In genomic region chr7:65069476-65069875, GRCh38 we compare ENCODE assay signal across 5 cellular contexts.
DNase-seq lines count a peak whose midpoint lies in the region; ATAC-seq lines count a peak whose summit lies in the region.
"Not testable (repeated sequence)": the region's sequence is repeated elsewhere in the genome, so short reads cannot be mapped to it uniquely, and the experiment has no call there.

No MANE protein-coding gene starts in this region.

- H3K9me3 Mint-ChIP-seq in IgD-negative memory B cell; activated CD4-positive, alpha-beta memory T cell treated with anti-CD3 and anti-CD28 coated beads for 36 hours; activated CD8-positive, alpha-beta memory T cell treated with anti-CD3 and anti-CD28 coated beads, Interleukin-2, amount 10 ng/mL, durations not matched to agents 7 days and 5 days (ENCODE audit: low read depth); activated T-cell treated with anti-CD3 and anti-CD28 coated beads, Interleukin-2, amount 50 U/mL, for 72 hours; central memory CD8-positive, alpha-beta T cell: not testable (repeated sequence)

- not testable (repeated sequence) for DNase-seq in activated CD4-positive, alpha-beta memory T cell treated with anti-CD3 and anti-CD28 coated beads for 36 hours; activated CD8-positive, alpha-beta memory T cell treated with anti-CD3 and anti-CD28 coated beads, Interleukin-2, amount 10 ng/mL, durations not matched to agents 7 days and 5 days; activated T-cell treated with anti-CD3 and anti-CD28 coated beads, Interleukin-2, amount 50 U/mL, for 72 hours; central memory CD8-positive, alpha-beta T cell (ENCODE audit: low spot score in 2 of 2)

- CTCF ChIA-PET in activated CD4-positive, alpha-beta memory T cell treated with anti-CD3 and anti-CD28 coated beads for 36 hours (lab: Charles Lee); activated CD8-positive, alpha-beta memory T cell treated with anti-CD3 and anti-CD28 coated beads, Interleukin-2, amount 10 ng/mL, durations not matched to agents 7 days and 5 days (lab: Charles Lee): not testable (repeated sequence)

- H3K27ac Mint-ChIP-seq in IgD-negative memory B cell: peak overlapping the region in 2 of 3 donors; percentile 19 to 76
- H3K27ac Mint-ChIP-seq in activated CD4-positive, alpha-beta memory T cell treated with anti-CD3 and anti-CD28 coated beads for 36 hours: peak overlapping the region; percentile 66
- peak overlapping the region; percentile 1 for H3K27ac Mint-ChIP-seq in activated CD8-positive, alpha-beta memory T cell treated with anti-CD3 and anti-CD28 coated beads, Interleukin-2, amount 10 ng/mL, durations not matched to agents 7 days and 5 days
- peak overlapping the region; percentile 9 for H3K27ac Mint-ChIP-seq in activated T-cell treated with anti-CD3 and anti-CD28 coated beads, Interleukin-2, amount 50 U/mL, for 72 hours
- H3K27ac Mint-ChIP-seq in central memory CD8-positive, alpha-beta T cell (ENCODE audit: low read depth): peak overlapping the region; percentile 49

- not testable (repeated sequence) for H3K36me3 Mint-ChIP-seq in IgD-negative memory B cell
- peaks cover 18% of the 10 kb centered on the region for H3K36me3 Mint-ChIP-seq in activated CD4-positive, alpha-beta memory T cell treated with anti-CD3 and anti-CD28 coated beads for 36 hours
- H3K36me3 Mint-ChIP-seq in activated CD8-positive, alpha-beta memory T cell treated with anti-CD3 and anti-CD28 coated beads, Interleukin-2, amount 10 ng/mL, durations not matched to agents 7 days and 5 days: peaks cover 30% of the 10 kb centered on the region
- peaks cover 4 to 16% of the 10 kb centered on the region in 2 donors for H3K36me3 Mint-ChIP-seq in activated T-cell treated with anti-CD3 and anti-CD28 coated beads, Interleukin-2, amount 50 U/mL, for 72 hours (ENCODE audit: insufficient read depth in 2 of 2)
- peaks cover 32% of the 10 kb centered on the region for H3K36me3 Mint-ChIP-seq in central memory CD8-positive, alpha-beta T cell (ENCODE audit: insufficient read depth)

- not testable (repeated sequence) for H3K27me3 Mint-ChIP-seq in IgD-negative memory B cell; activated CD4-positive, alpha-beta memory T cell treated with anti-CD3 and anti-CD28 coated beads for 36 hours; activated CD8-positive, alpha-beta memory T cell treated with anti-CD3 and anti-CD28 coated beads, Interleukin-2, amount 10 ng/mL, durations not matched to agents 7 days and 5 days; activated T-cell treated with anti-CD3 and anti-CD28 coated beads, Interleukin-2, amount 50 U/mL, for 72 hours (ENCODE audit: low read depth); central memory CD8-positive, alpha-beta T cell

- intact Hi-C loops in activated CD4-positive, alpha-beta memory T cell treated with anti-CD3 and anti-CD28 coated beads for 36 hours (cut with micrococcal nuclease): not testable (repeated sequence)

- POLR2A ChIA-PET in activated CD4-positive, alpha-beta memory T cell treated with anti-CD3 and anti-CD28 coated beads for 36 hours (lab: Charles Lee): not testable (repeated sequence)

- H3K4me3 Mint-ChIP-seq in IgD-negative memory B cell; activated CD4-positive, alpha-beta memory T cell treated with anti-CD3 and anti-CD28 coated beads for 36 hours; activated CD8-positive, alpha-beta memory T cell treated with anti-CD3 and anti-CD28 coated beads, Interleukin-2, amount 10 ng/mL, durations not matched to agents 7 days and 5 days; activated T-cell treated with anti-CD3 and anti-CD28 coated beads, Interleukin-2, amount 50 U/mL, for 72 hours; central memory CD8-positive, alpha-beta T cell: not testable (repeated sequence)

- not testable (repeated sequence) for H3K4me1 Mint-ChIP-seq in IgD-negative memory B cell; activated CD4-positive, alpha-beta memory T cell treated with anti-CD3 and anti-CD28 coated beads for 36 hours (ENCODE audit: low read depth); activated CD8-positive, alpha-beta memory T cell treated with anti-CD3 and anti-CD28 coated beads, Interleukin-2, amount 10 ng/mL, durations not matched to agents 7 days and 5 days; activated T-cell treated with anti-CD3 and anti-CD28 coated beads, Interleukin-2, amount 50 U/mL, for 72 hours (ENCODE audit: low read depth); central memory CD8-positive, alpha-beta T cell

- ATAC-seq in activated CD8-positive, alpha-beta memory T cell treated with anti-CD3 and anti-CD28 coated beads, Interleukin-2, amount 10 ng/mL, durations not matched to agents 7 days and 5 days; central memory CD8-positive, alpha-beta T cell (replicated peaks; ENCODE audit: extremely low read depth, poor library complexity, severe bottlenecking): not testable (repeated sequence)
- ATAC-seq in activated T-cell treated with anti-CD3 and anti-CD28 coated beads, Interleukin-2, amount 50 U/mL, for 72 hours (replicated peaks in 1 of 2): peak in 1 of 2 donors; percentile 64

Comparison
In these comparisons a context has a peak if more than half of its experiments do, and no peak if none do; other contexts are left out.
1. H3K27ac Mint-ChIP-seq: peak in every context shown above with its lines; median percentile 66 in activated CD4-positive, alpha-beta memory T cell treated with anti-CD3 and anti-CD28 coated beads for 36 hours; 49 in central memory CD8-positive, alpha-beta T cell; 48 in IgD-negative memory B cell; 9 in activated T-cell treated with anti-CD3 and anti-CD28 coated beads, Interleukin-2, amount 50 U/mL, for 72 hours; 1 in activated CD8-positive, alpha-beta memory T cell treated with anti-CD3 and anti-CD28 coated beads, Interleukin-2, amount 10 ng/mL, durations not matched to agents 7 days and 5 days.